1 cellular context compared by ENCODE assay signal in genomic region chr15:55527150-55527549, GRCh38.
TF ChIP-seq lines count a peak whose summit lies in the region.

No MANE protein-coding gene starts in this region.

TF ChIP-seq in HCT116, 20 proteins besides CTCF, POLR2A, EP300 and RAD21 (continued from another document):
- TF ChIP-seq REST (IDR thresholded peaks at IDR 0.05; ENCODE audit: low read depth) (no peak), POLR2AphosphoS5 (IDR thresholded peaks at IDR 0.05; ENCODE audit: low read depth, low read length) (no peak), ZFX (IDR thresholded peaks at IDR 0.05) (no peak), ZBTB33 (IDR thresholded peaks at IDR 0.05; ENCODE audit: extremely low read depth, insufficient replicate concordance, low read length) (no peak), YY1 (IDR thresholded peaks at IDR 0.05; ENCODE audit: extremely low read depth, insufficient replicate concordance, low read depth, low read length) (no peak), FOSL1 (IDR thresholded peaks at IDR 0.05; ENCODE audit: low read depth) (no peak), ATF3 (IDR thresholded peaks at IDR 0.05) (no peak), TCF7L2 (IDR thresholded peaks at IDR 0.05; ENCODE audit: borderline replicate concordance, extremely low read depth, insufficient read depth, insufficient read length) (no peak), EZH2 (IDR thresholded peaks at IDR 0.05) (no peak), SIN3A (IDR thresholded peaks at IDR 0.05; ENCODE audit: low read depth) (no peak), SRF (IDR thresholded peaks at IDR 0.05; ENCODE audit: low read depth) (no peak)
